1 cellular context compared by ENCODE assay signal in genomic region chr1:156056326-156056849, GRCh38.
TF ChIP-seq lines count a peak whose summit lies in the region.

No MANE protein-coding gene starts in this region.

TF ChIP-seq in H1, 55 proteins besides CTCF, POLR2A, EP300 and RAD21:
- no peak for TF ChIP-seq CEBPB (IDR thresholded peaks at IDR 0.05; ENCODE audit: low read depth, low read length)
- TF ChIP-seq MAX (IDR thresholded peaks at IDR 0.05): no peak
- TF ChIP-seq ATF3 (IDR thresholded peaks at IDR 0.05; ENCODE audit: insufficient read depth, low read depth, low read length): no peak
- no peak for TF ChIP-seq NRF1 (IDR thresholded peaks at IDR 0.05; ENCODE audit: low read depth, low read length)
- TF ChIP-seq ASH2L (IDR thresholded peaks at IDR 0.05; ENCODE audit: low read length): no peak
- TF ChIP-seq SAP30 (IDR thresholded peaks at IDR 0.05; ENCODE audit: insufficient read depth, insufficient replicate concordance, low read length): no peak
- no peak for TF ChIP-seq RXRA (IDR thresholded peaks at IDR 0.05; ENCODE audit: insufficient read depth, low read depth, low read length)
- TF ChIP-seq HDAC6 (IDR thresholded peaks at IDR 0.05; ENCODE audit: low read depth, low read length): no peak
- TF ChIP-seq SP2 (IDR thresholded peaks at IDR 0.05; ENCODE audit: low read length): no peak
